1 cellular context compared by ENCODE assay signal in genomic region chr14:23237772-23238594, GRCh38.
A peak's percentile ranks its signal among the peaks of the same experiment; 100 is the strongest.
TF ChIP-seq lines count a peak whose summit lies in the region.

TSS of gene RNF212B (plus strand) at chr14:23237936. CDS start at chr14:23240346, 2,410 bp downstream.

TF ChIP-seq in HepG2, 621 proteins besides CTCF, POLR2A, EP300 and RAD21 (continued from another document):
- TF ChIP-seq PAXIP1 (CRISPR knock-in tag; conservative IDR thresholded peaks at IDR 0.05), result peak; percentile 45; the same call in 1 of the 2 replicates
- peak; percentile 57; the same call in 1 of the 2 replicates for TF ChIP-seq ZBTB4 (CRISPR knock-in tag; IDR thresholded peaks at IDR 0.05; ENCODE audit: borderline replicate concordance)
- TF ChIP-seq MLX (CRISPR knock-in tag; IDR thresholded peaks at IDR 0.05), result no peak
- TF ChIP-seq ZNF710 (CRISPR knock-in tag; IDR thresholded peaks at IDR 0.05; ENCODE audit: borderline replicate concordance), result no peak
- TF ChIP-seq ZBTB21 (CRISPR knock-in tag; IDR thresholded peaks at IDR 0.05), result no peak
- peak; percentile 60 for TF ChIP-seq CBX1 (IDR thresholded peaks at IDR 0.05; ENCODE audit: low read depth)
- TF ChIP-seq TEF (CRISPR knock-in tag; IDR thresholded peaks at IDR 0.05), result no peak
- 0 out of 2 replicates have a peak, but pooled peaks have one; percentile 26 for TF ChIP-seq RXRA (CRISPR knock-in tag; IDR thresholded peaks at IDR 0.05)
- TF ChIP-seq ZNF687 (CRISPR knock-in tag; IDR thresholded peaks at IDR 0.05), result peak; percentile 77
- 0 out of 2 replicates have a peak, but pooled peaks have one; percentile 62 for TF ChIP-seq ZNF224 (CRISPR knock-in tag; IDR thresholded peaks at IDR 0.05)
- TF ChIP-seq ZNF549 (CRISPR knock-in tag; IDR thresholded peaks at IDR 0.05), result no peak
- TF ChIP-seq HNRNPUL1 (IDR thresholded peaks at IDR 0.05; ENCODE audit: low read depth, low read length), result no peak
- peak; percentile 81; the same call in 1 of the 2 replicates for TF ChIP-seq ZNF878 (CRISPR knock-in tag; IDR thresholded peaks at IDR 0.05)
- 0 out of 2 replicates have a peak, but pooled peaks have one; percentile 51 for TF ChIP-seq ZBTB46 (CRISPR knock-in tag; IDR thresholded peaks at IDR 0.05; ENCODE audit: borderline replicate concordance)
- TF ChIP-seq HOMEZ (CRISPR knock-in tag; IDR thresholded peaks at IDR 0.05; ENCODE audit: low read depth), result peak; percentile 64; the same call in 1 of the 2 replicates
- 0 out of 2 replicates have a peak, but pooled peaks have one; percentile 42 for TF ChIP-seq HDAC1 (CRISPR knock-in tag; IDR thresholded peaks at IDR 0.05)
- TF ChIP-seq THAP9 (CRISPR knock-in tag; IDR thresholded peaks at IDR 0.05; ENCODE audit: borderline replicate concordance), result peak; percentile 53; the same call in 1 of the 2 replicates
- TF ChIP-seq IRF2 (CRISPR knock-in tag; IDR thresholded peaks at IDR 0.05), result no peak
- TF ChIP-seq ZNF737 (CRISPR knock-in tag; IDR thresholded peaks at IDR 0.05; ENCODE audit: borderline replicate concordance), result 0 out of 2 replicates have a peak, but pooled peaks have one; percentile 18
TF ChIP-seq in HepG2: peak in this region for 161.
